In the genomic region with DNA sequence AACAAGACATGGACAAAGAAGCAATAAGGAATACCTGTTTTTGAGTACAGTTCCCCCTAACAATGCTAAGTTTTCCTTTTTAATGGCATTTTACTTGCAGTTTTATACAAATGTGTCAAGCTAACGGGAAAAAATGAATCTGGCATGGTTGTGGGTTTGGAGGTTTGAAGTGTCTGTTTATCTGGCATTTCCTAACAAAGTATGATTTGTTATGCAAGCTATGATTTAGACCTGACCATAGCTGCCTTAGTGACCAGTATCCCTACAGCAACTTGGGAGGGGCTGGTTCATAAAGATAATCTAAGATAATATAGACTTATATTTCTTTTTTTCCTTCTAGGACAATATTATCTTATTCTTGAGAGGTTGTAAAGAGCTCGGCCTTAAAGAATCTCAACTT, we compare ENCODE assay signal across 20 cellular contexts.
DNase-seq lines count a peak whose midpoint lies in the region; ATAC-seq and TF ChIP-seq lines count a peak whose summit lies in the region.
"Had no signal": no experiment of that assay in that cellular context is flagged by ENCODE, and none has a peak within 500 bp of the region (broad histone marks: within the 10 kb centered on the region; RNA-seq: fewer than 3 reads in every experiment).

No MANE protein-coding gene starts in this region.

- ATAC-seq in left lobe of liver (peak; percentile 81), GM18873 (IDR thresholded peaks at IDR 0.05; ENCODE audit: low FRiP score, unreplicated experiment) (no peak)
- ATAC-seq in naive thymus-derived CD8-positive, alpha-beta T cell = no peak
- ATAC-seq: GM23338 had no signal

- H3K4me3 Mint-ChIP-seq in naive thymus-derived CD8-positive, alpha-beta T cell = no peak overlapping the region
- H3K4me3 Mint-ChIP-seq: CD4-positive, CD25-positive, alpha-beta regulatory T cell; GM23338 had no signal

- H3K4me1 Mint-ChIP-seq in naive thymus-derived CD8-positive, alpha-beta T cell = no peaks in the 10 kb centered on the region
- H3K4me1 Mint-ChIP-seq: GM23338 had no signal

- peaks cover 2% of the 10 kb centered on the region for H3K27me3 ChIP-seq in adipocyte (replicated peaks; ENCODE audit: control insufficient read depth, insufficient read depth, low read length)
- H3K27me3 ChIP-seq: MG63, SJSA1 had no signal

- TF ChIP-seq CTCF in 22Rv1 (IDR thresholded peaks at IDR 0.05) = no peak

- H3K27me3 Mint-ChIP-seq in naive thymus-derived CD8-positive, alpha-beta T cell = peaks cover 2 to 20% (median 9%) of the 10 kb centered on the region in 5 donors

- no peak overlapping the region for H3K9ac ChIP-seq in adipocyte (ENCODE audit: low read length)
- H3K9ac ChIP-seq: KMS-11 had no signal

- H3K27ac ChIP-seq in 22Rv1 = peak overlapping the region; percentile 38; the same call in 1 of the 2 replicates
- H3K27ac ChIP-seq: KMS-11, SJSA1 had no signal

- H3K4me3 ChIP-seq in adipocyte (ENCODE audit: low read length) = no peak overlapping the region
- H3K4me3 ChIP-seq: GM23338, MG63, SJSA1 had no signal

- no peaks in the 10 kb centered on the region for H3K36me3 ChIP-seq in adipocyte (ENCODE audit: control insufficient read depth, insufficient read depth, low read length, severe bottlenecking)
- H3K36me3 ChIP-seq: MG63, SJSA1 had no signal

- H3K4me1 ChIP-seq in adipocyte (ENCODE audit: control insufficient read depth, insufficient read depth, low read length) = peaks cover 3% of the 10 kb centered on the region

- DNase-seq in LHCN-M2 (ENCODE audit: low read depth) = peak; percentile 19
- peak; percentile 4 for DNase-seq in adipocyte (ENCODE audit: low read depth)
- no peak for DNase-seq in left lobe of liver (ENCODE audit: low spot score)
- no peak for DNase-seq in 8988T
- no peak for DNase-seq in NCI-H748 (lab: John Stamatoyannopoulos, UW; ENCODE audit: unreplicated experiment)
- DNase-seq in naive thymus-derived CD8-positive, alpha-beta T cell = no peak
- DNase-seq: CD4-positive, CD25-positive, alpha-beta regulatory T cell; DMS79 treated with DMSO at 0.1 percent for 48 hours; HCEC 1CT; MG63; NCI-H1092; NCI-H1436 treated with DMSO at 0.1 percent for 48 hours; NCI-H1930; NCI-H510A; NCI-H748 treated with DMSO at 0.1 percent for 48 hours had no signal

- POLR2A ChIA-PET in naive thymus-derived CD8-positive, alpha-beta T cell (lab: Charles Lee) = no interaction called here

- H3K9me3 Mint-ChIP-seq in naive thymus-derived CD8-positive, alpha-beta T cell = peaks cover 0 to 4% (median 0%) of the 10 kb centered on the region in 9 donors
- H3K9me3 Mint-ChIP-seq: GM23338 had no signal

- H3K27ac Mint-ChIP-seq in naive thymus-derived CD8-positive, alpha-beta T cell = no peak overlapping the region
- H3K27ac Mint-ChIP-seq: CD4-positive, CD25-positive, alpha-beta regulatory T cell; GM23338 had no signal

- no peaks in the 10 kb centered on the region for H3K36me3 Mint-ChIP-seq in naive thymus-derived CD8-positive, alpha-beta T cell
- H3K36me3 Mint-ChIP-seq: CD4-positive, CD25-positive, alpha-beta regulatory T cell had no signal

- H3K9me3 ChIP-seq in adipocyte (ENCODE audit: control insufficient read depth, low read length) = no peaks in the 10 kb centered on the region
- H3K9me3 ChIP-seq: MG63, SJSA1 had no signal

Comparison
In these comparisons a context has a peak if more than half of its experiments do, and no peak if none do; other contexts are left out.
1. DNase-seq: peak in LHCN-M2 (single experiment) and adipocyte (single experiment); none in left lobe of liver (single experiment), 8988T (single experiment), NCI-H748 (single experiment) and naive thymus-derived CD8-positive, alpha-beta T cell (0 of 10).